Comparison of ENCODE assay signal across 1 cellular context in the genomic region with DNA sequence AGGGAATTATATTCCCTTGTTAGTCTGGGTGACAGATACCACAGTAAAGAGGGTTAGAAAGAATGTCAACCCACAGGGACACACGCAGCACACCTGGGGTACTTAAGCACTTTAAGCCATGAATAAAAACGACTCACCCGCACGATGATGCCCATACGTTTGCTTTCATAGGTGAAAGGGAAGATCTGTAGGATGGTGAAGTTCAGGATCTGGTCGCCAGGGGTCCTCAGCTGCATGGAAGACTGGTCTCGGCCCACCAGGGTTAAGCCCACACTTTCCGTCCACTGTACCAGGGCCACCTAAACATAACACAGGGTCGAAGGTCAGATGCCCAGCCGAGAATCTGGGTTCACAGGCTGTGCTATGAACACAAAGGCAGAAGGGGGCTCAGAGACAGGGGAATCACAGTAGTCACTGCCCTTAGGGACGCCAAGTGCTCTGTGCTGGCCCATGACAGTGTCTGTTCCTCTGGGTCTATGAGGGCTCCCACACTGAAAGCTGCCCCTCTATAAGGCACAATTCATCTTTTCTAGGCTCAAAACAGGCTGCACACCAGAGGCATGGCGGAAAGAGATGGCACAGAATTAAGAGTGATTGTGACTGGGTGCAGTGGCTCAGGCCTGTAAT.
TF ChIP-seq lines count a peak whose summit lies in the region.

No MANE protein-coding gene starts in this region.

TF ChIP-seq in HepG2, 621 proteins besides CTCF, POLR2A, EP300 and RAD21 (continued from another document and continues in another):
- TF ChIP-seq ZNF430 (CRISPR knock-in tag; IDR thresholded peaks at IDR 0.05) = no peak
- TF ChIP-seq, protein P1, sequence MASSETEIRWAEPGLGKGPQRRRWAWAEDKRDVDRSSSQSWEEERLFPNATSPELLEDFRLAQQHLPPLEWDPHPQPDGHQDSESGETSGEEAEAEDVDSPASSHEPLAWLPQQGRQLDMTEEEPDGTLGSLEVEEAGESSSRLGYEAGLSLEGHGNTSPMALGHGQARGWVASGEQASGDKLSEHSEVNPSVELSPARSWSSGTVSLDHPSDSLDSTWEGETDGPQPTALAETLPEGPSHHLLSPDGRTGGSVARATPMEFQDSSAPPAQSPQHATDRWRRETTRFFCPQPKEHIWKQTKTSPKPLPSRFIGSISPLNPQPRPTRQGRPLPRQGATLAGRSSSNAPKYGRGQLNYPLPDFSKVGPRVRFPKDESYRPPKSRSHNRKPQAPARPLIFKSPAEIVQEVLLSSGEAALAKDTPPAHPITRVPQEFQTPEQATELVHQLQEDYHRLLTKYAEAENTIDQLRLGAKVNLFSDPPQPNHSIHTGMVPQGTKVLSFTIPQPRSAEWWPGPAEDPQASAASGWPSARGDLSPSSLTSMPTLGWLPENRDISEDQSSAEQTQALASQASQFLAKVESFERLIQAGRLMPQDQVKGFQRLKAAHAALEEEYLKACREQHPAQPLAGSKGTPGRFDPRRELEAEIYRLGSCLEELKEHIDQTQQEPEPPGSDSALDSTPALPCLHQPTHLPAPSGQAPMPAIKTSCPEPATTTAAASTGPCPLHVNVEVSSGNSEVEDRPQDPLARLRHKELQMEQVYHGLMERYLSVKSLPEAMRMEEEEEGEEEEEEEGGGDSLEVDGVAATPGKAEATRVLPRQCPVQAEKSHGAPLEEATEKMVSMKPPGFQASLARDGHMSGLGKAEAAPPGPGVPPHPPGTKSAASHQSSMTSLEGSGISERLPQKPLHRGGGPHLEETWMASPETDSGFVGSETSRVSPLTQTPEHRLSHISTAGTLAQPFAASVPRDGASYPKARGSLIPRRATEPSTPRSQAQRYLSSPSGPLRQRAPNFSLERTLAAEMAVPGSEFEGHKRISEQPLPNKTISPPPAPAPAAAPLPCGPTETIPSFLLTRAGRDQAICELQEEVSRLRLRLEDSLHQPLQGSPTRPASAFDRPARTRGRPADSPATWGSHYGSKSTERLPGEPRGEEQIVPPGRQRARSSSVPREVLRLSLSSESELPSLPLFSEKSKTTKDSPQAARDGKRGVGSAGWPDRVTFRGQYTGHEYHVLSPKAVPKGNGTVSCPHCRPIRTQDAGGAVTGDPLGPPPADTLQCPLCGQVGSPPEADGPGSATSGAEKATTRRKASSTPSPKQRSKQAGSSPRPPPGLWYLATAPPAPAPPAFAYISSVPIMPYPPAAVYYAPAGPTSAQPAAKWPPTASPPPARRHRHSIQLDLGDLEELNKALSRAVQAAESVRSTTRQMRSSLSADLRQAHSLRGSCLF (CRISPR knock-in tag; IDR thresholded peaks at IDR 0.05; ENCODE audit: borderline replicate concordance) = no peak
- TF ChIP-seq ZSCAN12 (CRISPR knock-in tag; IDR thresholded peaks at IDR 0.05) = no peak
- TF ChIP-seq, protein P2, sequence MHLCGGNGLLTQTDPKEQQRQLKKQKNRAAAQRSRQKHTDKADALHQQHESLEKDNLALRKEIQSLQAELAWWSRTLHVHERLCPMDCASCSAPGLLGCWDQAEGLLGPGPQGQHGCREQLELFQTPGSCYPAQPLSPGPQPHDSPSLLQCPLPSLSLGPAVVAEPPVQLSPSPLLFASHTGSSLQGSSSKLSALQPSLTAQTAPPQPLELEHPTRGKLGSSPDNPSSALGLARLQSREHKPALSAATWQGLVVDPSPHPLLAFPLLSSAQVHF (CRISPR knock-in tag; IDR thresholded peaks at IDR 0.05) = no peak
- no peak for TF ChIP-seq IKZF1 (IDR thresholded peaks at IDR 0.05)
- TF ChIP-seq NFYB (CRISPR knock-in tag; IDR thresholded peaks at IDR 0.05) = no peak
- TF ChIP-seq GTF2F1 (IDR thresholded peaks at IDR 0.05; ENCODE audit: low read length) = no peak
- TF ChIP-seq, protein P3, sequence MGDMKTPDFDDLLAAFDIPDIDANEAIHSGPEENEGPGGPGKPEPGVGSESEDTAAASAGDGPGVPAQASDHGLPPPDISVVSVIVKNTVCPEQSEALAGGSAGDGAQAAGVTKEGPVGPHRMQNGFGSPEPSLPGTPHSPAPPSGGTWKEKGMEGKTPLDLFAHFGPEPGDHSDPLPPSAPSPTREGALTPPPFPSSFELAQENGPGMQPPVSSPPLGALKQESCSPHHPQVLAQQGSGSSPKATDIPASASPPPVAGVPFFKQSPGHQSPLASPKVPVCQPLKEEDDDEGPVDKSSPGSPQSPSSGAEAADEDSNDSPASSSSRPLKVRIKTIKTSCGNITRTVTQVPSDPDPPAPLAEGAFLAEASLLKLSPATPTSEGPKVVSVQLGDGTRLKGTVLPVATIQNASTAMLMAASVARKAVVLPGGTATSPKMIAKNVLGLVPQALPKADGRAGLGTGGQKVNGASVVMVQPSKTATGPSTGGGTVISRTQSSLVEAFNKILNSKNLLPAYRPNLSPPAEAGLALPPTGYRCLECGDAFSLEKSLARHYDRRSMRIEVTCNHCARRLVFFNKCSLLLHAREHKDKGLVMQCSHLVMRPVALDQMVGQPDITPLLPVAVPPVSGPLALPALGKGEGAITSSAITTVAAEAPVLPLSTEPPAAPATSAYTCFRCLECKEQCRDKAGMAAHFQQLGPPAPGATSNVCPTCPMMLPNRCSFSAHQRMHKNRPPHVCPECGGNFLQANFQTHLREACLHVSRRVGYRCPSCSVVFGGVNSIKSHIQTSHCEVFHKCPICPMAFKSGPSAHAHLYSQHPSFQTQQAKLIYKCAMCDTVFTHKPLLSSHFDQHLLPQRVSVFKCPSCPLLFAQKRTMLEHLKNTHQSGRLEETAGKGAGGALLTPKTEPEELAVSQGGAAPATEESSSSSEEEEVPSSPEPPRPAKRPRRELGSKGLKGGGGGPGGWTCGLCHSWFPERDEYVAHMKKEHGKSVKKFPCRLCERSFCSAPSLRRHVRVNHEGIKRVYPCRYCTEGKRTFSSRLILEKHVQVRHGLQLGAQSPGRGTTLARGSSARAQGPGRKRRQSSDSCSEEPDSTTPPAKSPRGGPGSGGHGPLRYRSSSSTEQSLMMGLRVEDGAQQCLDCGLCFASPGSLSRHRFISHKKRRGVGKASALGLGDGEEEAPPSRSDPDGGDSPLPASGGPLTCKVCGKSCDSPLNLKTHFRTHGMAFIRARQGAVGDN (CRISPR knock-in tag; IDR thresholded peaks at IDR 0.05) = peak; percentile 66
- no peak for TF ChIP-seq NCOA5 (CRISPR knock-in tag; IDR thresholded peaks at IDR 0.05)
- no peak for TF ChIP-seq SRSF9 (IDR thresholded peaks at IDR 0.05; ENCODE audit: borderline replicate concordance, insufficient read depth, low read depth, low read length, poor library complexity, severe bottlenecking)
- TF ChIP-seq ZNF782 (CRISPR knock-in tag; IDR thresholded peaks at IDR 0.05; ENCODE audit: borderline replicate concordance) = 0 out of 2 replicates have a peak, but pooled peaks have one; percentile 21
- TF ChIP-seq, protein P4, sequence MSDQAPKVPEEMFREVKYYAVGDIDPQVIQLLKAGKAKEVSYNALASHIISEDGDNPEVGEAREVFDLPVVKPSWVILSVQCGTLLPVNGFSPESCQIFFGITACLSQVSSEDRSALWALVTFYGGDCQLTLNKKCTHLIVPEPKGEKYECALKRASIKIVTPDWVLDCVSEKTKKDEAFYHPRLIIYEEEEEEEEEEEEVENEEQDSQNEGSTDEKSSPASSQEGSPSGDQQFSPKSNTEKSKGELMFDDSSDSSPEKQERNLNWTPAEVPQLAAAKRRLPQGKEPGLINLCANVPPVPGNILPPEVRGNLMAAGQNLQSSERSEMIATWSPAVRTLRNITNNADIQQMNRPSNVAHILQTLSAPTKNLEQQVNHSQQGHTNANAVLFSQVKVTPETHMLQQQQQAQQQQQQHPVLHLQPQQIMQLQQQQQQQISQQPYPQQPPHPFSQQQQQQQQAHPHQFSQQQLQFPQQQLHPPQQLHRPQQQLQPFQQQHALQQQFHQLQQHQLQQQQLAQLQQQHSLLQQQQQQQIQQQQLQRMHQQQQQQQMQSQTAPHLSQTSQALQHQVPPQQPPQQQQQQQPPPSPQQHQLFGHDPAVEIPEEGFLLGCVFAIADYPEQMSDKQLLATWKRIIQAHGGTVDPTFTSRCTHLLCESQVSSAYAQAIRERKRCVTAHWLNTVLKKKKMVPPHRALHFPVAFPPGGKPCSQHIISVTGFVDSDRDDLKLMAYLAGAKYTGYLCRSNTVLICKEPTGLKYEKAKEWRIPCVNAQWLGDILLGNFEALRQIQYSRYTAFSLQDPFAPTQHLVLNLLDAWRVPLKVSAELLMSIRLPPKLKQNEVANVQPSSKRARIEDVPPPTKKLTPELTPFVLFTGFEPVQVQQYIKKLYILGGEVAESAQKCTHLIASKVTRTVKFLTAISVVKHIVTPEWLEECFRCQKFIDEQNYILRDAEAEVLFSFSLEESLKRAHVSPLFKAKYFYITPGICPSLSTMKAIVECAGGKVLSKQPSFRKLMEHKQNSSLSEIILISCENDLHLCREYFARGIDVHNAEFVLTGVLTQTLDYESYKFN (CRISPR knock-in tag; conservative IDR thresholded peaks at IDR 0.05) = no peak
- TF ChIP-seq ZNF766 (CRISPR knock-in tag; IDR thresholded peaks at IDR 0.05; ENCODE audit: borderline replicate concordance) = no peak
- no peak for TF ChIP-seq ZNF629 (CRISPR knock-in tag; conservative IDR thresholded peaks at IDR 0.05)
- TF ChIP-seq HNRNPH1 (optimal IDR thresholded peaks at IDR 0.05; ENCODE audit: low read depth, low read length) = no peak
- TF ChIP-seq NFKB2 (CRISPR knock-in tag; IDR thresholded peaks at IDR 0.05; ENCODE audit: borderline replicate concordance) = peak; percentile 36; the same call in 1 of the 2 replicates
- TF ChIP-seq POLR2AphosphoS2 (IDR thresholded peaks at IDR 0.05; ENCODE audit: low read depth, low read length) = no peak
- 0 out of 2 replicates have a peak, but pooled peaks have one; percentile 8 for TF ChIP-seq ZSCAN25 (CRISPR knock-in tag; IDR thresholded peaks at IDR 0.05)
- no peak for TF ChIP-seq ZNF546 (CRISPR knock-in tag; conservative IDR thresholded peaks at IDR 0.05)
- peak; percentile 63; the same call in 1 of the 2 replicates for TF ChIP-seq REPIN1 (CRISPR knock-in tag; IDR thresholded peaks at IDR 0.05; ENCODE audit: borderline replicate concordance, low read depth)
- peak; percentile 63; the same call in 1 of the 2 replicates for TF ChIP-seq FOXC1 (CRISPR knock-in tag; IDR thresholded peaks at IDR 0.05; ENCODE audit: borderline replicate concordance)
- TF ChIP-seq, protein P5, sequence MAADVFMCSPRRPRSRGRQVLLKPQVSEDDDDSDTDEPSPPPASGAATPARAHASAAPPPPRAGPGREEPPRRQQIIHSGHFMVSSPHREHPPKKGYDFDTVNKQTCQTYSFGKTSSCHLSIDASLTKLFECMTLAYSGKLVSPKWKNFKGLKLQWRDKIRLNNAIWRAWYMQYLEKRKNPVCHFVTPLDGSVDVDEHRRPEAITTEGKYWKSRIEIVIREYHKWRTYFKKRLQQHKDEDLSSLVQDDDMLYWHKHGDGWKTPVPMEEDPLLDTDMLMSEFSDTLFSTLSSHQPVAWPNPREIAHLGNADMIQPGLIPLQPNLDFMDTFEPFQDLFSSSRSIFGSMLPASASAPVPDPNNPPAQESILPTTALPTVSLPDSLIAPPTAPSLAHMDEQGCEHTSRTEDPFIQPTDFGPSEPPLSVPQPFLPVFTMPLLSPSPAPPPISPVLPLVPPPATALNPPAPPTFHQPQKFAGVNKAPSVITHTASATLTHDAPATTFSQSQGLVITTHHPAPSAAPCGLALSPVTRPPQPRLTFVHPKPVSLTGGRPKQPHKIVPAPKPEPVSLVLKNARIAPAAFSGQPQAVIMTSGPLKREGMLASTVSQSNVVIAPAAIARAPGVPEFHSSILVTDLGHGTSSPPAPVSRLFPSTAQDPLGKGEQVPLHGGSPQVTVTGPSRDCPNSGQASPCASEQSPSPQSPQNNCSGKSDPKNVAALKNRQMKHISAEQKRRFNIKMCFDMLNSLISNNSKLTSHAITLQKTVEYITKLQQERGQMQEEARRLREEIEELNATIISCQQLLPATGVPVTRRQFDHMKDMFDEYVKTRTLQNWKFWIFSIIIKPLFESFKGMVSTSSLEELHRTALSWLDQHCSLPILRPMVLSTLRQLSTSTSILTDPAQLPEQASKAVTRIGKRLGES (CRISPR knock-in tag; IDR thresholded peaks at IDR 0.05; ENCODE audit: borderline replicate concordance) = no peak
- TF ChIP-seq HNRNPL (IDR thresholded peaks at IDR 0.05; ENCODE audit: low read depth, low read length) = 0 out of 2 replicates have a peak, but pooled peaks have one; percentile 56
- peak; percentile 35; the same call in 1 of the 2 replicates for TF ChIP-seq ZNF614 (CRISPR knock-in tag; IDR thresholded peaks at IDR 0.05; ENCODE audit: borderline replicate concordance)
- TF ChIP-seq, protein P6, sequence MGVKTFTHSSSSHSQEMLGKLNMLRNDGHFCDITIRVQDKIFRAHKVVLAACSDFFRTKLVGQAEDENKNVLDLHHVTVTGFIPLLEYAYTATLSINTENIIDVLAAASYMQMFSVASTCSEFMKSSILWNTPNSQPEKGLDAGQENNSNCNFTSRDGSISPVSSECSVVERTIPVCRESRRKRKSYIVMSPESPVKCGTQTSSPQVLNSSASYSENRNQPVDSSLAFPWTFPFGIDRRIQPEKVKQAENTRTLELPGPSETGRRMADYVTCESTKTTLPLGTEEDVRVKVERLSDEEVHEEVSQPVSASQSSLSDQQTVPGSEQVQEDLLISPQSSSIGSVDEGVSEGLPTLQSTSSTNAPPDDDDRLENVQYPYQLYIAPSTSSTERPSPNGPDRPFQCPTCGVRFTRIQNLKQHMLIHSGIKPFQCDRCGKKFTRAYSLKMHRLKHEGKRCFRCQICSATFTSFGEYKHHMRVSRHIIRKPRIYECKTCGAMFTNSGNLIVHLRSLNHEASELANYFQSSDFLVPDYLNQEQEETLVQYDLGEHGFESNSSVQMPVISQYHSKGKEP (CRISPR knock-in tag; IDR thresholded peaks at IDR 0.05) = no peak
- TF ChIP-seq FOSL1 (CRISPR knock-in tag; IDR thresholded peaks at IDR 0.05; ENCODE audit: borderline replicate concordance) = no peak
- no peak for TF ChIP-seq ZNF234 (CRISPR knock-in tag; conservative IDR thresholded peaks at IDR 0.05)
- peak; percentile 87; the same call in 1 of the 2 replicates for TF ChIP-seq ZNF891 (CRISPR knock-in tag; IDR thresholded peaks at IDR 0.05)
- no peak for TF ChIP-seq ZSCAN22 (CRISPR knock-in tag; IDR thresholded peaks at IDR 0.05)
- TF ChIP-seq, protein P7, sequence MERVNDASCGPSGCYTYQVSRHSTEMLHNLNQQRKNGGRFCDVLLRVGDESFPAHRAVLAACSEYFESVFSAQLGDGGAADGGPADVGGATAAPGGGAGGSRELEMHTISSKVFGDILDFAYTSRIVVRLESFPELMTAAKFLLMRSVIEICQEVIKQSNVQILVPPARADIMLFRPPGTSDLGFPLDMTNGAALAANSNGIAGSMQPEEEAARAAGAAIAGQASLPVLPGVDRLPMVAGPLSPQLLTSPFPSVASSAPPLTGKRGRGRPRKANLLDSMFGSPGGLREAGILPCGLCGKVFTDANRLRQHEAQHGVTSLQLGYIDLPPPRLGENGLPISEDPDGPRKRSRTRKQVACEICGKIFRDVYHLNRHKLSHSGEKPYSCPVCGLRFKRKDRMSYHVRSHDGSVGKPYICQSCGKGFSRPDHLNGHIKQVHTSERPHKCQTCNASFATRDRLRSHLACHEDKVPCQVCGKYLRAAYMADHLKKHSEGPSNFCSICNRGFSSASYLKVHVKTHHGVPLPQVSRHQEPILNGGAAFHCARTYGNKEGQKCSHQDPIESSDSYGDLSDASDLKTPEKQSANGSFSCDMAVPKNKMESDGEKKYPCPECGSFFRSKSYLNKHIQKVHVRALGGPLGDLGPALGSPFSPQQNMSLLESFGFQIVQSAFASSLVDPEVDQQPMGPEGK (CRISPR knock-in tag; IDR thresholded peaks at IDR 0.05) = peak; percentile 29; the same call in 1 of the 2 replicates
- no peak; the same call in 1 of the 2 replicates for TF ChIP-seq AKAP8 (CRISPR knock-in tag; IDR thresholded peaks at IDR 0.05)
- TF ChIP-seq ZBTB7B (CRISPR knock-in tag; IDR thresholded peaks at IDR 0.05) = peak; percentile 70; the same call in 1 of the 2 replicates
- TF ChIP-seq GLI4 (CRISPR knock-in tag; IDR thresholded peaks at IDR 0.05; ENCODE audit: borderline replicate concordance) = no peak
- TF ChIP-seq SALL1 (CRISPR knock-in tag; IDR thresholded peaks at IDR 0.05) = peak; percentile 89
